ENCODE assay signal across 12 cellular contexts in the genomic region with DNA sequence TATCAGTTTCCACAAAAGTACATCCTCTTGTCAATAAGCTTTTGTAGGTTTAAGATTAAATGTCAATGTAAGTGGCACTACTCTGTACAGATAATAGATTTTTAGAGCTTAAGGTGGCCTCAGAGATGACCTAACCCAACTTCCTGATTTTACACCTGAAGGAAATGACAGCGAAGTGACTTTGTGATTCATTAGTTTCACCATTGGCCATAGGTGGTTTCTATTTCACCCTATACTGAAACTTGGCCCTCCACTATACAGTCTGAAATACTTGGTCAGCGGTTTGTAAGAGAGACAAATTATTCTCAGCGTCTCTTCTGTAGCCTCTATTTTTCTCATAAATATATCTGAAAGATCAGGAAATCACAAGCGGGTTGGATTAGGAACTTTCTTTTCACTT.
DNase-seq lines count a peak whose midpoint lies in the region; ATAC-seq lines count a peak whose summit lies in the region.
"Had no signal": no experiment of that assay in that cellular context is flagged by ENCODE, and none has a peak within 500 bp of the region (broad histone marks: within the 10 kb centered on the region; RNA-seq: fewer than 3 reads in every experiment).

No MANE protein-coding gene starts in this region.

- ATAC-seq in GM19023 (IDR thresholded peaks at IDR 0.05; ENCODE audit: unreplicated experiment) (peak; percentile 82), GM21723 (IDR thresholded peaks at IDR 0.05; ENCODE audit: unreplicated experiment) (peak; percentile 88), HG03108 (IDR thresholded peaks at IDR 0.05; ENCODE audit: unreplicated experiment) (peak; percentile 93)
- ATAC-seq: stimulated activated memory B cell treated with anti-CD40 and anti-IgM and Interleukin-4, amounts not matched to agents 10 μg/mL and 1 μg/mL and 100 μg/mL, for 72 hours had no signal

- intact Hi-C loops in posterior cingulate gyrus (cut with DNase I) = no loop called here

- DNase-seq in kidney tubule cell (ENCODE audit: low spot score) = peak; percentile 4
- no peak for DNase-seq in germinal center (ENCODE audit: low spot score)
- DNase-seq in HK-2 (ENCODE audit: unreplicated experiment) = no peak
- DNase-seq in posterior cingulate gyrus = no peak
- DNase-seq: CD4-positive, alpha-beta memory T cell; HFFc6; NCI-H2171; ovary had no signal
